1 cellular context compared by ENCODE assay signal in the genomic region with DNA sequence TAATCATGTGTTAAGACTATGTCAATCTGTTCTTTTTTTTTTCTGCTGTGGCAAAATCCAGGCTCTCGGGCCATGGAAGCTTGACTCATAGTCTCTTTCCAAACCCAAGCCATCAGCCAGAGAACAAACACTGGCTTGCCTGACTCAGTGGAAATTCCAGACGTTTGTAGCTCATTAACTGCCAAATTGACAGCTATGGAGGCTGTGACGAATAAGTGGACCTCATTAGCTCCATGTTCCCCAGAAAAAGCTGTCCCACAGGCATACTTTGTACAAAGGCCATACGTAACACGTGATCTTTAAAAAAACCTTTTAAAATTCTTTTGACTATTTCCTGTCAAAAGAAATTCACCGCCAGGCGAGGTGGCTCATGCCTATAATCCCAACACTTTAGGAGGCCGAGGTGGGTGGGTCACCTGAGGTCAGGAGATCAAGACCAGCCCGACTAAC.
TF ChIP-seq lines count a peak whose summit lies in the region.

No MANE protein-coding gene starts in this region.

TF ChIP-seq in endothelial cell of umbilical vein, 7 proteins besides CTCF, POLR2A, EP300 and RAD21:
- TF ChIP-seq MYC (IDR thresholded peaks at IDR 0.05; ENCODE audit: low read depth, low read length), result no peak
- no peak for TF ChIP-seq EZH2 (IDR thresholded peaks at IDR 0.05; ENCODE audit: borderline replicate concordance, low read depth, low read length, severe bottlenecking)
- no peak for TF ChIP-seq POLR2AphosphoS5 (IDR thresholded peaks at IDR 0.05; ENCODE audit: insufficient read depth, low read depth, low read length)
- peak; percentile 32 for TF ChIP-seq JUN (IDR thresholded peaks at IDR 0.05; ENCODE audit: borderline replicate concordance, insufficient read depth, insufficient read length, low read depth)
- TF ChIP-seq, protein P1, sequence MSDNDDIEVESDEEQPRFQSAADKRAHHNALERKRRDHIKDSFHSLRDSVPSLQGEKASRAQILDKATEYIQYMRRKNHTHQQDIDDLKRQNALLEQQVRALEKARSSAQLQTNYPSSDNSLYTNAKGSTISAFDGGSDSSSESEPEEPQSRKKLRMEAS (IDR thresholded peaks at IDR 0.05; ENCODE audit: insufficient read depth, insufficient read length), result no peak
- TF ChIP-seq GATA2 (IDR thresholded peaks at IDR 0.05; ENCODE audit: insufficient read depth, insufficient read length, low read depth, low read length), result no peak
- peak; percentile 68 for TF ChIP-seq FOS (IDR thresholded peaks at IDR 0.05; ENCODE audit: borderline replicate concordance, insufficient read depth, low read length)
